2 cellular contexts compared by ENCODE assay signal in genomic region chr12:51318846-51319570, GRCh38.
TF ChIP-seq lines count a peak whose summit lies in the region.

No MANE protein-coding gene starts in this region.

TF ChIP-seq in H1, 55 proteins besides CTCF, POLR2A, EP300 and RAD21:
- TF ChIP-seq SUZ12 (IDR thresholded peaks at IDR 0.05; ENCODE audit: low read length) (no peak), TAF1 (IDR thresholded peaks at IDR 0.05; ENCODE audit: low read depth, low read length) (no peak), TEAD4 (IDR thresholded peaks at IDR 0.05; ENCODE audit: low read depth, low read length) (no peak), KDM1A (IDR thresholded peaks at IDR 0.05; ENCODE audit: borderline replicate concordance, low read length) (no peak), TBP (IDR thresholded peaks at IDR 0.05; ENCODE audit: low read depth, low read length) (no peak)

TF ChIP-seq in SK-N-SH, 30 proteins besides CTCF, POLR2A, EP300 and RAD21:
- TF ChIP-seq TAF1 (IDR thresholded peaks at IDR 0.05; ENCODE audit: borderline replicate concordance, low read depth, low read length) = no peak
- TF ChIP-seq JUND (IDR thresholded peaks at IDR 0.05) = no peak
- TF ChIP-seq CHD2 (IDR thresholded peaks at IDR 0.05; ENCODE audit: low read length, partially characterized antibody) = no peak
- no peak for TF ChIP-seq USF1 (IDR thresholded peaks at IDR 0.05; ENCODE audit: borderline replicate concordance, low read depth)
- no peak for TF ChIP-seq RCOR1 (IDR thresholded peaks at IDR 0.05; ENCODE audit: low read length)
- TF ChIP-seq MXI1 (IDR thresholded peaks at IDR 0.05; ENCODE audit: low read depth, low read length) = no peak
- no peak for TF ChIP-seq YY1 (IDR thresholded peaks at IDR 0.05; ENCODE audit: low read depth)
- no peak for TF ChIP-seq SMC3 (IDR thresholded peaks at IDR 0.05; ENCODE audit: low read depth, low read length)
- TF ChIP-seq MAX (IDR thresholded peaks at IDR 0.05; ENCODE audit: low read depth) = no peak
- no peak for TF ChIP-seq PBX3 (IDR thresholded peaks at IDR 0.05)
- no peak for TF ChIP-seq GATA2 (CRISPR knock-in tag; IDR thresholded peaks at IDR 0.05)
- no peak for TF ChIP-seq FOXM1 (IDR thresholded peaks at IDR 0.05; ENCODE audit: low read depth)
- TF ChIP-seq, protein P1, sequence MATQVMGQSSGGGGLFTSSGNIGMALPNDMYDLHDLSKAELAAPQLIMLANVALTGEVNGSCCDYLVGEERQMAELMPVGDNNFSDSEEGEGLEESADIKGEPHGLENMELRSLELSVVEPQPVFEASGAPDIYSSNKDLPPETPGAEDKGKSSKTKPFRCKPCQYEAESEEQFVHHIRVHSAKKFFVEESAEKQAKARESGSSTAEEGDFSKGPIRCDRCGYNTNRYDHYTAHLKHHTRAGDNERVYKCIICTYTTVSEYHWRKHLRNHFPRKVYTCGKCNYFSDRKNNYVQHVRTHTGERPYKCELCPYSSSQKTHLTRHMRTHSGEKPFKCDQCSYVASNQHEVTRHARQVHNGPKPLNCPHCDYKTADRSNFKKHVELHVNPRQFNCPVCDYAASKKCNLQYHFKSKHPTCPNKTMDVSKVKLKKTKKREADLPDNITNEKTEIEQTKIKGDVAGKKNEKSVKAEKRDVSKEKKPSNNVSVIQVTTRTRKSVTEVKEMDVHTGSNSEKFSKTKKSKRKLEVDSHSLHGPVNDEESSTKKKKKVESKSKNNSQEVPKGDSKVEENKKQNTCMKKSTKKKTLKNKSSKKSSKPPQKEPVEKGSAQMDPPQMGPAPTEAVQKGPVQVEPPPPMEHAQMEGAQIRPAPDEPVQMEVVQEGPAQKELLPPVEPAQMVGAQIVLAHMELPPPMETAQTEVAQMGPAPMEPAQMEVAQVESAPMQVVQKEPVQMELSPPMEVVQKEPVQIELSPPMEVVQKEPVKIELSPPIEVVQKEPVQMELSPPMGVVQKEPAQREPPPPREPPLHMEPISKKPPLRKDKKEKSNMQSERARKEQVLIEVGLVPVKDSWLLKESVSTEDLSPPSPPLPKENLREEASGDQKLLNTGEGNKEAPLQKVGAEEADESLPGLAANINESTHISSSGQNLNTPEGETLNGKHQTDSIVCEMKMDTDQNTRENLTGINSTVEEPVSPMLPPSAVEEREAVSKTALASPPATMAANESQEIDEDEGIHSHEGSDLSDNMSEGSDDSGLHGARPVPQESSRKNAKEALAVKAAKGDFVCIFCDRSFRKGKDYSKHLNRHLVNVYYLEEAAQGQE (IDR thresholded peaks at IDR 0.05; ENCODE audit: low read depth, low read length) = no peak
- TF ChIP-seq ELF1 (IDR thresholded peaks at IDR 0.05) = no peak
- no peak for TF ChIP-seq TEAD4 (IDR thresholded peaks at IDR 0.05; ENCODE audit: borderline replicate concordance, insufficient read depth)
- TF ChIP-seq, protein P2, sequence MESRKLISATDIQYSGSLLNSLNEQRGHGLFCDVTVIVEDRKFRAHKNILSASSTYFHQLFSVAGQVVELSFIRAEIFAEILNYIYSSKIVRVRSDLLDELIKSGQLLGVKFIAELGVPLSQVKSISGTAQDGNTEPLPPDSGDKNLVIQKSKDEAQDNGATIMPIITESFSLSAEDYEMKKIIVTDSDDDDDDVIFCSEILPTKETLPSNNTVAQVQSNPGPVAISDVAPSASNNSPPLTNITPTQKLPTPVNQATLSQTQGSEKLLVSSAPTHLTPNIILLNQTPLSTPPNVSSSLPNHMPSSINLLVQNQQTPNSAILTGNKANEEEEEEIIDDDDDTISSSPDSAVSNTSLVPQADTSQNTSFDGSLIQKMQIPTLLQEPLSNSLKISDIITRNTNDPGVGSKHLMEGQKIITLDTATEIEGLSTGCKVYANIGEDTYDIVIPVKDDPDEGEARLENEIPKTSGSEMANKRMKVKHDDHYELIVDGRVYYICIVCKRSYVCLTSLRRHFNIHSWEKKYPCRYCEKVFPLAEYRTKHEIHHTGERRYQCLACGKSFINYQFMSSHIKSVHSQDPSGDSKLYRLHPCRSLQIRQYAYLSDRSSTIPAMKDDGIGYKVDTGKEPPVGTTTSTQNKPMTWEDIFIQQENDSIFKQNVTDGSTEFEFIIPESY (IDR thresholded peaks at IDR 0.05; ENCODE audit: borderline replicate concordance, low read depth) = no peak
- TF ChIP-seq NRF1 (IDR thresholded peaks at IDR 0.05; ENCODE audit: low read depth, low read length) = no peak
- TF ChIP-seq SIN3A (IDR thresholded peaks at IDR 0.05; ENCODE audit: borderline replicate concordance, low read depth, low read length) = no peak
- TF ChIP-seq IRF3 (IDR thresholded peaks at IDR 0.05; ENCODE audit: low read depth, low read length) = no peak
